Comparison of ENCODE assay signal across 9 cellular contexts in genomic region chr17:28416703-28417311, GRCh38. TPM values are rescaled to one million over a fixed set of nuclear protein-coding genes. Genes with fewer than 3 reads are reported as not detected.
DNase-seq lines count a peak whose midpoint lies in the region; ATAC-seq and TF ChIP-seq lines count a peak whose summit lies in the region.
"Had no signal": no experiment of that assay in that cellular context is flagged by ENCODE, and none has a peak within 500 bp of the region (broad histone marks: within the 10 kb centered on the region; RNA-seq: fewer than 3 reads in every experiment).

No MANE protein-coding gene starts in this region.

- TF ChIP-seq POLR2A in tibial nerve (IDR thresholded peaks at IDR 0.05): no peak

- H3K9me3 Mint-ChIP-seq in activated CD8-positive, alpha-beta T cell treated with anti-CD3 and anti-CD28 coated beads for 36 hours: no peaks in the 10 kb centered on the region
- H3K9me3 Mint-ChIP-seq in nephron: no peaks in the 10 kb centered on the region

- no peak overlapping the region for H3K4me3 Mint-ChIP-seq in activated CD8-positive, alpha-beta T cell treated with anti-CD3 and anti-CD28 coated beads for 36 hours
- no peak overlapping the region for H3K4me3 Mint-ChIP-seq in nephron

- no peaks in the 10 kb centered on the region for H3K36me3 Mint-ChIP-seq in activated CD8-positive, alpha-beta T cell treated with anti-CD3 and anti-CD28 coated beads for 36 hours (ENCODE audit: low read depth)
- H3K36me3 Mint-ChIP-seq in nephron (ENCODE audit: low read depth): no peaks in the 10 kb centered on the region

- POLR2A ChIA-PET in activated CD8-positive, alpha-beta T cell treated with anti-CD3 and anti-CD28 coated beads for 36 hours (lab: Charles Lee): interaction anchor here (1.0 to 1.6 kb wide), 4 partner anchors 12 to 73 kb away, joined by 3 to 7 read pairs (median 3); no protein-coding TSS in a partner anchor

- 17 to 19% methylated on average over 13 of the region's 13 CpGs for WGBS in tibial nerve, 2 donors

- peak; percentile 76 for TF ChIP-seq CTCF in activated CD8-positive, alpha-beta T cell treated with anti-CD3 and anti-CD28 coated beads for 36 hours (IDR thresholded peaks at IDR 0.05)
- TF ChIP-seq CTCF in nephron (IDR thresholded peaks at IDR 0.05; ENCODE audit: unreplicated experiment in 3 of 3): peak; percentile 40 to 60 (median 42)
- TF ChIP-seq CTCF in tibial nerve (IDR thresholded peaks at IDR 0.05): peak; percentile 12 to 50 (median 43)

- H3K27me3 ChIP-seq in tibial nerve: peaks cover 0 to 12% of the 10 kb centered on the region in 2 donors

- peaks cover 4% of the 10 kb centered on the region for H3K27me3 Mint-ChIP-seq in activated CD8-positive, alpha-beta T cell treated with anti-CD3 and anti-CD28 coated beads for 36 hours
- peaks cover 24% of the 10 kb centered on the region for H3K27me3 Mint-ChIP-seq in nephron (ENCODE audit: low read depth)

- no peak for TF ChIP-seq EP300 in tibial nerve (IDR thresholded peaks at IDR 0.05)

- DNase-seq in CMK (ENCODE audit: low read depth) (peak; percentile 45), NCI-H526 treated with DMSO at 0.1 percent for 48 hours (lab: John Stamatoyannopoulos, UW) (peak; percentile 76), tibial nerve (ENCODE audit: low spot score in 2 of 2) (peak in 1 of 2 donors; percentile 39), HPDE6-E6E7 (ENCODE audit: extremely low spot score) (no peak)
- DNase-seq in activated CD8-positive, alpha-beta T cell treated with anti-CD3 and anti-CD28 coated beads for 36 hours: peak; percentile 72

- CTCF ChIA-PET in activated CD8-positive, alpha-beta T cell treated with anti-CD3 and anti-CD28 coated beads for 36 hours (lab: Charles Lee): interaction anchor here (0.6 to 4.7 kb wide), 47 partner anchors 8 to 335 kb away, joined by 3 to 63 read pairs (median 4); partner anchors contain the start of genes ALDOC, IFT20, SLC13A2 and SLC46A1

- no peak overlapping the region for H3K27ac ChIP-seq in tibial nerve

- H3K9me3 ChIP-seq in tibial nerve: no peaks in the 10 kb centered on the region

- ATAC-seq in HG02588 (IDR thresholded peaks at IDR 0.05; ENCODE audit: unreplicated experiment) (peak; percentile 47), esophagus mucosa (peak; percentile 75)
- ATAC-seq in activated CD8-positive, alpha-beta T cell treated with anti-CD3 and anti-CD28 coated beads for 36 hours: peak; percentile 97

- no peak overlapping the region for H3K4me3 ChIP-seq in tibial nerve

- intact Hi-C loops in activated CD8-positive, alpha-beta T cell treated with anti-CD3 and anti-CD28 coated beads for 36 hours (cut with micrococcal nuclease): no loop called here

- no peaks in the 10 kb centered on the region for H3K36me3 ChIP-seq in tibial nerve

- H3K4me1 Mint-ChIP-seq in activated CD8-positive, alpha-beta T cell treated with anti-CD3 and anti-CD28 coated beads for 36 hours (ENCODE audit: low read depth): peaks cover 2% of the 10 kb centered on the region
- H3K4me1 Mint-ChIP-seq in nephron: no peaks in the 10 kb centered on the region

- H3K27ac Mint-ChIP-seq in activated CD8-positive, alpha-beta T cell treated with anti-CD3 and anti-CD28 coated beads for 36 hours: no peak overlapping the region
- H3K27ac Mint-ChIP-seq in nephron: no peak overlapping the region

- peaks cover 0 to 6% (median 0%) of the 10 kb centered on the region in 4 donors for H3K4me1 ChIP-seq in tibial nerve

RNA-seq across cellular contexts. Expression of gene SLC46A1, which starts 10.8 kb away (rescaled TPM):
- total RNA-seq in activated CD8-positive, alpha-beta T cell treated with anti-CD3 and anti-CD28 coated beads for 36 hours: 1 to 10 TPM; 2.1 to 3.1 TPM
- 1.7 TPM for total RNA-seq in esophagus mucosa
- total RNA-seq in tibial nerve: 10 to 100 TPM in 1 of 4 donors, 1 to 10 TPM in 3; 5.0 to 10.8 (median 6.4) TPM

RNA-seq across cellular contexts. Expression of gene SARM1, which starts 45.3 kb away (rescaled TPM):
- total RNA-seq in activated CD8-positive, alpha-beta T cell treated with anti-CD3 and anti-CD28 coated beads for 36 hours: 10 to 100 TPM; 16.7 to 19.8 TPM
- total RNA-seq in esophagus mucosa (1.6 TPM), tibial nerve (10 to 100 TPM in 2 of 4 donors, 1 to 10 TPM in 2; 5.4 to 18.6 (median 13.8) TPM)

RNA-seq across cellular contexts. Expression of gene VTN, which starts 46.7 kb away (rescaled TPM):
- under 1 TPM in 1 of 2 experiments, not detected in 1; 0.11 TPM for total RNA-seq in activated CD8-positive, alpha-beta T cell treated with anti-CD3 and anti-CD28 coated beads for 36 hours
- total RNA-seq in esophagus mucosa: 0.60 TPM
- 10 to 100 TPM in 1 of 4 donors, 1 to 10 TPM in 2, under 1 TPM in 1; 0.90 to 22.7 (median 1.8) TPM for total RNA-seq in tibial nerve

RNA-seq across cellular contexts. Expression of gene SEBOX, which starts 51.8 kb away (rescaled TPM):
- not detected for total RNA-seq in activated CD8-positive, alpha-beta T cell treated with anti-CD3 and anti-CD28 coated beads for 36 hours
- total RNA-seq in esophagus mucosa (not detected), tibial nerve (not detected)
- total RNA-seq: skeletal muscle tissue had no signal

RNA-seq across cellular contexts. Expression of gene SLC13A2, which starts 56.6 kb away (rescaled TPM):
- not detected for total RNA-seq in activated CD8-positive, alpha-beta T cell treated with anti-CD3 and anti-CD28 coated beads for 36 hours
- total RNA-seq in esophagus mucosa: not detected
- total RNA-seq in tibial nerve: not detected
- total RNA-seq: skeletal muscle tissue had no signal

Comparison
In these comparisons a context has a peak if more than half of its experiments do, and no peak if none do; other contexts are left out.
1. ATAC-seq: peak in every context shown above with its lines; median percentile 97 in activated CD8-positive, alpha-beta T cell treated with anti-CD3 and anti-CD28 coated beads for 36 hours; 75 in esophagus mucosa; 47 in HG02588.